ENCODE assay signal across 2 cellular contexts in genomic region chr18:35512761-35513160, GRCh38.
TF ChIP-seq lines count a peak whose summit lies in the region.

No MANE protein-coding gene starts in this region.

TF ChIP-seq in K562, 482 proteins besides CTCF, POLR2A, EP300 and RAD21 (continues in another document):
- TF ChIP-seq MAFG (tag; conservative IDR thresholded peaks at IDR 0.05): no peak
- TF ChIP-seq ELF4 (CRISPR knock-in tag; IDR thresholded peaks at IDR 0.05): no peak
- TF ChIP-seq SAFB2 (IDR thresholded peaks at IDR 0.05; ENCODE audit: borderline replicate concordance, low read depth, low read length, severe bottlenecking): no peak
- TF ChIP-seq, protein P1, sequence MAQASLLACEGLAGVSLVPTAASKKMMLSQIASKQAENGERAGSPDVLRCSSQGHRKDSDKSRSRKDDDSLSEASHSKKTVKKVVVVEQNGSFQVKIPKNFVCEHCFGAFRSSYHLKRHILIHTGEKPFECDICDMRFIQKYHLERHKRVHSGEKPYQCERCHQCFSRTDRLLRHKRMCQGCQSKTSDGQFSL (CRISPR knock-in tag; IDR thresholded peaks at IDR 0.05): no peak
- TF ChIP-seq, protein P1 (tag; IDR thresholded peaks at IDR 0.05): no peak
- TF ChIP-seq MAX (CRISPR knock-in tag; IDR thresholded peaks at IDR 0.05): no peak
- no peak for TF ChIP-seq ZMIZ1 (IDR thresholded peaks at IDR 0.05; ENCODE audit: low read depth in 2 of 2, low read length in 2 of 2)
- TF ChIP-seq, protein P2, sequence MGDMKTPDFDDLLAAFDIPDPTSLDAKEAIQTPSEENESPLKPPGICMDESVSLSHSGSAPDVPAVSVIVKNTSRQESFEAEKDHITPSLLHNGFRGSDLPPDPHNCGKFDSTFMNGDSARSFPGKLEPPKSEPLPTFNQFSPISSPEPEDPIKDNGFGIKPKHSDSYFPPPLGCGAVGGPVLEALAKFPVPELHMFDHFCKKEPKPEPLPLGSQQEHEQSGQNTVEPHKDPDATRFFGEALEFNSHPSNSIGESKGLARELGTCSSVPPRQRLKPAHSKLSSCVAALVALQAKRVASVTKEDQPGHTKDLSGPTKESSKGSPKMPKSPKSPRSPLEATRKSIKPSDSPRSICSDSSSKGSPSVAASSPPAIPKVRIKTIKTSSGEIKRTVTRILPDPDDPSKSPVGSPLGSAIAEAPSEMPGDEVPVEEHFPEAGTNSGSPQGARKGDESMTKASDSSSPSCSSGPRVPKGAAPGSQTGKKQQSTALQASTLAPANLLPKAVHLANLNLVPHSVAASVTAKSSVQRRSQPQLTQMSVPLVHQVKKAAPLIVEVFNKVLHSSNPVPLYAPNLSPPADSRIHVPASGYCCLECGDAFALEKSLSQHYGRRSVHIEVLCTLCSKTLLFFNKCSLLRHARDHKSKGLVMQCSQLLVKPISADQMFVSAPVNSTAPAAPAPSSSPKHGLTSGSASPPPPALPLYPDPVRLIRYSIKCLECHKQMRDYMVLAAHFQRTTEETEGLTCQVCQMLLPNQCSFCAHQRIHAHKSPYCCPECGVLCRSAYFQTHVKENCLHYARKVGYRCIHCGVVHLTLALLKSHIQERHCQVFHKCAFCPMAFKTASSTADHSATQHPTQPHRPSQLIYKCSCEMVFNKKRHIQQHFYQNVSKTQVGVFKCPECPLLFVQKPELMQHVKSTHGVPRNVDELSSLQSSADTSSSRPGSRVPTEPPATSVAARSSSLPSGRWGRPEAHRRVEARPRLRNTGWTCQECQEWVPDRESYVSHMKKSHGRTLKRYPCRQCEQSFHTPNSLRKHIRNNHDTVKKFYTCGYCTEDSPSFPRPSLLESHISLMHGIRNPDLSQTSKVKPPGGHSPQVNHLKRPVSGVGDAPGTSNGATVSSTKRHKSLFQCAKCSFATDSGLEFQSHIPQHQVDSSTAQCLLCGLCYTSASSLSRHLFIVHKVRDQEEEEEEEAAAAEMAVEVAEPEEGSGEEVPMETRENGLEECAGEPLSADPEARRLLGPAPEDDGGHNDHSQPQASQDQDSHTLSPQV (IDR thresholded peaks at IDR 0.05): no peak
- no peak for TF ChIP-seq TFE3 (CRISPR knock-in tag; IDR thresholded peaks at IDR 0.05)
- TF ChIP-seq, protein P3, sequence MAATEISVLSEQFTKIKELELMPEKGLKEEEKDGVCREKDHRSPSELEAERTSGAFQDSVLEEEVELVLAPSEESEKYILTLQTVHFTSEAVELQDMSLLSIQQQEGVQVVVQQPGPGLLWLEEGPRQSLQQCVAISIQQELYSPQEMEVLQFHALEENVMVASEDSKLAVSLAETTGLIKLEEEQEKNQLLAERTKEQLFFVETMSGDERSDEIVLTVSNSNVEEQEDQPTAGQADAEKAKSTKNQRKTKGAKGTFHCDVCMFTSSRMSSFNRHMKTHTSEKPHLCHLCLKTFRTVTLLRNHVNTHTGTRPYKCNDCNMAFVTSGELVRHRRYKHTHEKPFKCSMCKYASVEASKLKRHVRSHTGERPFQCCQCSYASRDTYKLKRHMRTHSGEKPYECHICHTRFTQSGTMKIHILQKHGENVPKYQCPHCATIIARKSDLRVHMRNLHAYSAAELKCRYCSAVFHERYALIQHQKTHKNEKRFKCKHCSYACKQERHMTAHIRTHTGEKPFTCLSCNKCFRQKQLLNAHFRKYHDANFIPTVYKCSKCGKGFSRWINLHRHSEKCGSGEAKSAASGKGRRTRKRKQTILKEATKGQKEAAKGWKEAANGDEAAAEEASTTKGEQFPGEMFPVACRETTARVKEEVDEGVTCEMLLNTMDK (IDR thresholded peaks at IDR 0.05; ENCODE audit: borderline replicate concordance, insufficient read depth, low read depth, low read length, poor library complexity, severe bottlenecking): no peak

TF ChIP-seq in HepG2, 621 proteins besides CTCF, POLR2A, EP300 and RAD21:
- TF ChIP-seq ZGPAT (CRISPR knock-in tag; IDR thresholded peaks at IDR 0.05) (no peak), SP2 (CRISPR knock-in tag; IDR thresholded peaks at IDR 0.05) (no peak), TARDBP (CRISPR knock-in tag; IDR thresholded peaks at IDR 0.05) (no peak), ZNF501 (CRISPR knock-in tag; IDR thresholded peaks at IDR 0.05) (no peak), ETV6 (CRISPR knock-in tag; conservative IDR thresholded peaks at IDR 0.05) (no peak), MAFF (IDR thresholded peaks at IDR 0.05; ENCODE audit: low read depth, low read length) (no peak), MED1 (CRISPR knock-in tag; IDR thresholded peaks at IDR 0.05) (no peak), SOX5 (CRISPR knock-in tag; IDR thresholded peaks at IDR 0.05; ENCODE audit: borderline replicate concordance) (no peak), CHD4 (IDR thresholded peaks at IDR 0.05; ENCODE audit: borderline replicate concordance, low read length) (no peak)
